Comparison of ENCODE assay signal across 21 cellular contexts in genomic region chr5:96079962-96080361, GRCh38.
"Had no signal": no experiment of that assay in that cellular context is flagged by ENCODE, and none has a peak within 500 bp of the region (broad histone marks: within the 10 kb centered on the region; RNA-seq: fewer than 3 reads in every experiment).

No MANE protein-coding gene starts in this region.

- H3K4me1 ChIP-seq: colonic mucosa, right atrium auricular region, tibial nerve had no signal

- H3K9me3 ChIP-seq: body of pancreas, colonic mucosa, gastroesophageal sphincter, heart left ventricle, left lung, right atrium auricular region, tibial nerve had no signal

- H3K27ac ChIP-seq: body of pancreas, colonic mucosa, gastroesophageal sphincter, heart left ventricle, left lung, right atrium auricular region, tibial nerve, VCaP had no signal

- H3K27ac Mint-ChIP-seq: progenitor cell of endocrine pancreas had no signal

- H3K4me3 Mint-ChIP-seq: endodermal cell; stimulated activated naive CD8-positive, alpha-beta T cell treated with anti-CD3 and anti-CD28 coated beads, Interleukin-15, Interleukin-2, amounts not matched to agents 100 ng/mL and 50 ng/mL, for 24 hours had no signal

- H3K4me3 ChIP-seq: body of pancreas, colonic mucosa, gastroesophageal sphincter, heart left ventricle, left lung, right atrium auricular region, tibial nerve had no signal

- DNase-seq: activated CD4-positive, alpha-beta T cell treated with anti-CD3 and anti-CD28 coated beads, Interleukin-2, amount 50 U/mL, for 1 hour; activated CD4-positive, CD25-positive, alpha-beta regulatory T cell treated with anti-CD3 and anti-CD28 coated beads, Interleukin-2, amount 50 U/mL, for 72 hours; activated CD8-positive, alpha-beta memory T cell treated with anti-CD3 and anti-CD28 coated beads, Interleukin-2, amount 50 U/mL, for 4 hours; activated gamma-delta T cell; activated T-cell treated with anti-CD3 and anti-CD28 coated beads, Interleukin-2, amount 50 U/mL, for 48 hours; amygdala; body of pancreas; central memory CD4-positive, alpha-beta T cell; colonic mucosa; endodermal cell; heart left ventricle; left lung; occipital lobe; stimulated activated CD4-positive, alpha-beta T cell treated with anti-CD3 and anti-CD28 coated beads, Interleukin-2, amount 100 ng/mL, for 48 hours; T-helper 2 cell had no signal

- H3K27me3 Mint-ChIP-seq: progenitor cell of endocrine pancreas had no signal

- ATAC-seq: body of pancreas, gastroesophageal sphincter had no signal

- H3K36me3 ChIP-seq: colonic mucosa, gastroesophageal sphincter, heart left ventricle, left lung, right atrium auricular region, tibial nerve had no signal

- H3K9me3 Mint-ChIP-seq: endodermal cell; stimulated activated naive CD8-positive, alpha-beta T cell treated with anti-CD3 and anti-CD28 coated beads, Interleukin-15, Interleukin-2, amounts not matched to agents 100 ng/mL and 50 ng/mL, for 24 hours had no signal

- H3K27me3 ChIP-seq: body of pancreas, colonic mucosa, gastroesophageal sphincter, heart left ventricle, left lung, right atrium auricular region, tibial nerve had no signal
